12 cellular contexts compared by ENCODE assay signal in the genomic region with DNA sequence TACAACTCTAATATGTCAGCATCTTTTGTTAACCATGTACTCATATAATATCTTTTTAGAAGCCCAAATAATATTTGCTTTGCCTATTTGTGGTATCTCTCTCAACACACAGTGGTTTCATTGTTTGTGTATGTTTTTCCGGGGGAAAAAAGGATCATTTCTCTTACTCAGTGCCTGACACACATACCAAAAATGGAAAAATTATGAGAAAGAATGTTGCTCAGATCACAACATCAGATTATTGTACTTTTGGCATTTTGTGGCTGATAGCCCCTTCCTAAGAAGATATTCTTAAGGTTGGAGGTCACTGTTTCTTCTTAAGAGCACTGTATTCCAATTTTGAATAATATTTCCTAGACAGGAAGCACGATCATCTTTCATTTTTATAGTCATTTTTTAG.
DNase-seq lines count a peak whose midpoint lies in the region; TF ChIP-seq lines count a peak whose summit lies in the region.
"Had no signal": no experiment of that assay in that cellular context is flagged by ENCODE, and none has a peak within 500 bp of the region (broad histone marks: within the 10 kb centered on the region; RNA-seq: fewer than 3 reads in every experiment).

No MANE protein-coding gene starts in this region.

- H3K36me3 ChIP-seq in SK-N-SH (replicated peaks in 1 of 2; ENCODE audit: control insufficient read depth in 1 of 2, insufficient read depth in 2 of 2, low read length in 1 of 2) (peaks cover 0 to 13% of the 10 kb centered on the region in 2 experiments), skeletal muscle tissue (ENCODE audit: control insufficient read depth in 3 of 3, insufficient read depth in 3 of 3, low read length in 3 of 3) (peaks cover 2 to 6% (median 3%) of the 10 kb centered on the region in 3 donors)
- H3K36me3 ChIP-seq: lower lobe of right lung had no signal

- H3K27me3 Mint-ChIP-seq in endothelial cell (ENCODE audit: unreplicated experiment), result no peaks in the 10 kb centered on the region

- POLR2A ChIA-PET in SK-N-SH (lab: Yijun Ruan, JAX), result no interaction called here

- CTCF ChIA-PET in SK-N-SH (lab: Yijun Ruan, JAX), result no interaction called here

- peaks cover 15% of the 10 kb centered on the region for H3K36me3 Mint-ChIP-seq in endothelial cell (ENCODE audit: low read depth, unreplicated experiment)

- H3K27ac ChIP-seq in SK-N-SH (ENCODE audit: low read depth in 2 of 2, low read length in 1 of 2) (peak overlapping the region; percentile 67 to 91; a peak in 3 of 4 replicates), skeletal muscle tissue (ENCODE audit: low read depth, low read length) (peak overlapping the region; percentile 7)
- H3K27ac ChIP-seq: lower lobe of right lung had no signal

- H3K4me1 Mint-ChIP-seq in endothelial cell (ENCODE audit: unreplicated experiment), result peaks cover 18% of the 10 kb centered on the region

- no peak for TF ChIP-seq RAD21 in SK-N-SH (IDR thresholded peaks at IDR 0.05; ENCODE audit: low read length)

- H3K9me3 ChIP-seq in SK-N-SH (no peaks in the 10 kb centered on the region), skeletal muscle tissue (ENCODE audit: control insufficient read depth in 3 of 3, low read length in 3 of 3) (no peaks in the 10 kb centered on the region)
- H3K9me3 ChIP-seq: lower lobe of right lung had no signal

- DNase-seq in H4 (ENCODE audit: low spot score) (peak; percentile 37), SK-N-SH (no peak), fibroblast of mammary gland (ENCODE audit: low read depth) (peak; percentile 25), endothelial cell (ENCODE audit: low spot score) (no peak), SHP77 treated with DMSO at 0.1 percent for 48 hours (lab: John Stamatoyannopoulos, UW) (no peak), nucleus accumbens (lab: John Stamatoyannopoulos, UW) (no peak)
- DNase-seq: activated CD4-positive, alpha-beta T cell treated with anti-CD3 and anti-CD28 coated beads for 4 hours; lower lobe of right lung; NCI-H146; NCI-H774; posterior cingulate gyrus had no signal

- no peaks in the 10 kb centered on the region for H4K20me1 ChIP-seq in SK-N-SH (ENCODE audit: insufficient read depth)

- H3K9me3 Mint-ChIP-seq in endothelial cell (ENCODE audit: unreplicated experiment), result no peaks in the 10 kb centered on the region

- peaks cover 42% of the 10 kb centered on the region for H3F3A ChIP-seq in SK-N-SH (replicated peaks; ENCODE audit: insufficient read depth)

- H3K79me2 ChIP-seq in SK-N-SH (ENCODE audit: insufficient read depth), result peaks cover 84% of the 10 kb centered on the region

- H3K27ac Mint-ChIP-seq in endothelial cell (ENCODE audit: unreplicated experiment), result no peak overlapping the region

- peak overlapping the region; percentile 48; the same call in 1 of the 2 replicates for H3K9ac ChIP-seq in SK-N-SH
- H3K9ac ChIP-seq in skeletal muscle tissue (ENCODE audit: low read depth in 1 of 3, low read length in 3 of 3), result no peak overlapping the region

- H3K4me2 ChIP-seq in SK-N-SH, result peak overlapping the region; percentile 66; the same call in 1 of the 2 replicates

- peak in 1 of 2 experiments; percentile 84; a peak in 2 of 4 replicates for TF ChIP-seq EP300 in SK-N-SH (IDR thresholded peaks at IDR 0.05; ENCODE audit: borderline replicate concordance in 1 of 2, low read depth in 1 of 2, low read length in 1 of 2)

- no peak overlapping the region for H3K4me3 Mint-ChIP-seq in endothelial cell (ENCODE audit: unreplicated experiment)

- peaks cover 0 to 24% of the 10 kb centered on the region in 2 experiments; a peak in 3 of 4 replicates for H3K4me1 ChIP-seq in SK-N-SH (ENCODE audit: control insufficient read depth in 1 of 2, insufficient read depth in 2 of 2, low read depth in 1 of 2, low read length in 1 of 2)
- H3K4me1 ChIP-seq in skeletal muscle tissue (ENCODE audit: control insufficient read depth in 3 of 3, insufficient read depth in 3 of 3, low read length in 3 of 3), result peaks cover 13 to 38% (median 19%) of the 10 kb centered on the region in 3 donors

- H3K9me2 ChIP-seq in SK-N-SH, result no peaks in the 10 kb centered on the region

- no peaks in the 10 kb centered on the region for H3K27me3 ChIP-seq in SK-N-SH (ENCODE audit: insufficient read depth)
- H3K27me3 ChIP-seq in skeletal muscle tissue (ENCODE audit: control insufficient read depth in 3 of 3, insufficient read depth in 3 of 3, low read length in 3 of 3), result no peaks in the 10 kb centered on the region

- WGBS in SK-N-SH (ENCODE audit: low lambda C conversion rate), result 4% methylated on average over 2 of the region's 2 CpGs

- H3K4me3 ChIP-seq in SK-N-SH (ENCODE audit: low read depth in 2 of 2, low read length in 1 of 2) (peak overlapping the region in 1 of 2 experiments; percentile 16; a peak in 1 of 4 replicates), fibroblast of mammary gland (ENCODE audit: control insufficient read depth, low read depth, low read length) (no peak overlapping the region), skeletal muscle tissue (ENCODE audit: low read length in 3 of 3) (no peak overlapping the region)
- H3K4me3 ChIP-seq: lower lobe of right lung had no signal

- no peak overlapping the region for H2AFZ ChIP-seq in SK-N-SH (ENCODE audit: low read depth)

- TF ChIP-seq CTCF in SK-N-SH (IDR thresholded peaks at IDR 0.05), result no peak
- no peak for TF ChIP-seq CTCF in fibroblast of mammary gland (conservative IDR thresholded peaks at IDR 0.05; ENCODE audit: control insufficient read depth, insufficient read depth, low read depth, low read length)
- TF ChIP-seq CTCF in endothelial cell (IDR thresholded peaks at IDR 0.05; ENCODE audit: unreplicated experiment), result no peak

TF ChIP-seq in SK-N-SH, 30 proteins besides CTCF, POLR2A, EP300 and RAD21 (continues in another document):
- TF ChIP-seq POLR2AphosphoS5 (IDR thresholded peaks at IDR 0.05; ENCODE audit: low read depth, low read length) (peak; percentile 17; the same call in 1 of the 2 replicates), USF2 (IDR thresholded peaks at IDR 0.05; ENCODE audit: borderline replicate concordance, low read depth, low read length) (no peak), TEAD4 (IDR thresholded peaks at IDR 0.05; ENCODE audit: borderline replicate concordance, insufficient read depth) (peak; percentile 65; the same call in 1 of the 2 replicates), MXI1 (IDR thresholded peaks at IDR 0.05; ENCODE audit: low read depth, low read length) (no peak), FOXJ3 (CRISPR knock-in tag; IDR thresholded peaks at IDR 0.05) (no peak), FOXM1 (IDR thresholded peaks at IDR 0.05; ENCODE audit: low read depth) (0 out of 2 replicates have a peak, but pooled peaks have one; percentile 53), JUND (IDR thresholded peaks at IDR 0.05) (peak; percentile 76), YY1 (IDR thresholded peaks at IDR 0.05; ENCODE audit: low read depth) (no peak), CHD2 (IDR thresholded peaks at IDR 0.05; ENCODE audit: low read length, partially characterized antibody) (no peak), FOSL2 (IDR thresholded peaks at IDR 0.05; ENCODE audit: borderline replicate concordance, low read depth) (peak; percentile 55; the same call in 1 of the 2 replicates), RCOR1 (IDR thresholded peaks at IDR 0.05; ENCODE audit: low read length) (no peak), EZH2phosphoT487 (IDR thresholded peaks at IDR 0.05; ENCODE audit: borderline replicate concordance, low read depth) (no peak), NFIC (IDR thresholded peaks at IDR 0.05; ENCODE audit: borderline replicate concordance) (peak; percentile 49; the same call in 1 of the 2 replicates)
- TF ChIP-seq, protein P1, sequence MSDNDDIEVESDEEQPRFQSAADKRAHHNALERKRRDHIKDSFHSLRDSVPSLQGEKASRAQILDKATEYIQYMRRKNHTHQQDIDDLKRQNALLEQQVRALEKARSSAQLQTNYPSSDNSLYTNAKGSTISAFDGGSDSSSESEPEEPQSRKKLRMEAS (IDR thresholded peaks at IDR 0.05; ENCODE audit: low read depth), result no peak
- TF ChIP-seq, protein P2, sequence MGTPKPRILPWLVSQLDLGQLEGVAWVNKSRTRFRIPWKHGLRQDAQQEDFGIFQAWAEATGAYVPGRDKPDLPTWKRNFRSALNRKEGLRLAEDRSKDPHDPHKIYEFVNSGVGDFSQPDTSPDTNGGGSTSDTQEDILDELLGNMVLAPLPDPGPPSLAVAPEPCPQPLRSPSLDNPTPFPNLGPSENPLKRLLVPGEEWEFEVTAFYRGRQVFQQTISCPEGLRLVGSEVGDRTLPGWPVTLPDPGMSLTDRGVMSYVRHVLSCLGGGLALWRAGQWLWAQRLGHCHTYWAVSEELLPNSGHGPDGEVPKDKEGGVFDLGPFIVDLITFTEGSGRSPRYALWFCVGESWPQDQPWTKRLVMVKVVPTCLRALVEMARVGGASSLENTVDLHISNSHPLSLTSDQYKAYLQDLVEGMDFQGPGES (IDR thresholded peaks at IDR 0.05; ENCODE audit: low read depth, low read length), result no peak
- TF ChIP-seq, protein P3, sequence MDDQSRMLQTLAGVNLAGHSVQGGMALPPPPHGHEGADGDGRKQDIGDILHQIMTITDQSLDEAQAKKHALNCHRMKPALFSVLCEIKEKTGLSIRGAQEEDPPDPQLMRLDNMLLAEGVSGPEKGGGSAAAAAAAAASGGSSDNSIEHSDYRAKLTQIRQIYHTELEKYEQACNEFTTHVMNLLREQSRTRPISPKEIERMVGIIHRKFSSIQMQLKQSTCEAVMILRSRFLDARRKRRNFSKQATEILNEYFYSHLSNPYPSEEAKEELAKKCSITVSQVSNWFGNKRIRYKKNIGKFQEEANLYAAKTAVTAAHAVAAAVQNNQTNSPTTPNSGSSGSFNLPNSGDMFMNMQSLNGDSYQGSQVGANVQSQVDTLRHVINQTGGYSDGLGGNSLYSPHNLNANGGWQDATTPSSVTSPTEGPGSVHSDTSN (IDR thresholded peaks at IDR 0.05), result peak; percentile 83

Comparison
In these comparisons a context has a peak if more than half of its experiments do, and no peak if none do; other contexts are left out.
1. DNase-seq: peak in H4 (single experiment) and fibroblast of mammary gland (single experiment); none in SK-N-SH (single experiment), endothelial cell (single experiment), SHP77 treated with DMSO at 0.1 percent for 48 hours (single experiment) and nucleus accumbens (0 of 56).